In the genomic region with DNA sequence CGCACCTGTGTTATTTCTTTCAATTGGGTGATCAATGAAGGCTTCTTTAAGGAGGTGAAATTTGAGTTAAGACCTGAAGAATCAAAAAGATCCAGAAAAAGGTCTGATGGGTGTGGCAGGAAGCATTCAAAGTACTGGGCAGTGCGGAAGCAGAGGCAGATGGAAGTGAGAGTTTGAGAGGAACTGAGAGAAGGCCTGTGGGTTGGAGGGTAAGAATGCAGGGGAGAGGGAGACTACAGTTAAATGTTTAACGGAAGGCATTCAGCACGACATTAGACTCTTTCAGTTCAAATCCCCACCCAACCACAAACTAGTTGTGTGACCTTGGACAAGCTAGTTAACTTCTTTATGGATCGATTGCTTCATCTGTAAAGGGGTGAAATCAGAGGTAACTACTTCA, we compare ENCODE assay signal across 14 cellular contexts. TPM values are rescaled to one million over a fixed set of nuclear protein-coding genes. Genes with fewer than 3 reads are reported as not detected.
DNase-seq lines count a peak whose midpoint lies in the region; ATAC-seq, FAIRE-seq and TF ChIP-seq lines count a peak whose summit lies in the region.
"Had no signal": no experiment of that assay in that cellular context is flagged by ENCODE, and none has a peak within 500 bp of the region (broad histone marks: within the 10 kb centered on the region; RNA-seq: fewer than 3 reads in every experiment).

No MANE protein-coding gene starts in this region.

- CTCF ChIA-PET in GM12878 (lab: Yijun Ruan, JAX), result interaction anchor here (0.6 to 1.6 kb wide), 5 partner anchors 10 to 234 kb away, joined by 3 to 6 read pairs (median 3); no protein-coding TSS in a partner anchor
- CTCF ChIA-PET in activated CD4-positive, alpha-beta memory T cell treated with anti-CD3 and anti-CD28 coated beads, Interleukin-2, amount 10 ng/mL, durations not matched to agents 7 days and 5 days (lab: Charles Lee), result interaction anchor here (0.7 kb wide), 1 partner anchor 212 kb away, joined by 3 read pairs; no protein-coding TSS in a partner anchor
- CTCF ChIA-PET in activated CD4-positive, alpha-beta T cell treated with anti-CD3 and anti-CD28 coated beads for 36 hours (lab: Charles Lee), result no interaction called here

- H3K27me3 ChIP-seq in GM12878 (replicated peaks in 1 of 2; ENCODE audit: control insufficient read depth in 2 of 2, insufficient read depth in 2 of 2, low read length in 1 of 2), result no peaks in the 10 kb centered on the region
- H3K27me3 ChIP-seq: colonic mucosa, uterus had no signal

- no peak overlapping the region for H3K27ac Mint-ChIP-seq in activated CD4-positive, alpha-beta memory T cell treated with anti-CD3 and anti-CD28 coated beads, Interleukin-2, amount 10 ng/mL, durations not matched to agents 7 days and 5 days
- no peak overlapping the region for H3K27ac Mint-ChIP-seq in activated CD4-positive, alpha-beta T cell treated with anti-CD3 and anti-CD28 coated beads for 36 hours

- no TSS peak for BruUV-seq in GM12878 (replicated peaks; lab: Mats Ljungman, UMichigan)

- H3K36me3 Mint-ChIP-seq in activated CD4-positive, alpha-beta memory T cell treated with anti-CD3 and anti-CD28 coated beads, Interleukin-2, amount 10 ng/mL, durations not matched to agents 7 days and 5 days (ENCODE audit: low read depth), result no peaks in the 10 kb centered on the region
- H3K36me3 Mint-ChIP-seq in activated CD4-positive, alpha-beta T cell treated with anti-CD3 and anti-CD28 coated beads for 36 hours (ENCODE audit: low read depth), result no peaks in the 10 kb centered on the region

- SMC1A ChIA-PET in GM12878 (lab: Charles Lee; ENCODE audit: uncharacterized antibody, unreplicated experiment), result interaction anchor here (0.8 to 1.8 kb wide), 5 partner anchors 10 to 111 kb away, joined by 3 to 5 read pairs (median 4); no protein-coding TSS in a partner anchor

- H3K27me3 Mint-ChIP-seq in activated CD4-positive, alpha-beta memory T cell treated with anti-CD3 and anti-CD28 coated beads, Interleukin-2, amount 10 ng/mL, durations not matched to agents 7 days and 5 days, result peaks cover 2% of the 10 kb centered on the region
- H3K27me3 Mint-ChIP-seq in activated CD4-positive, alpha-beta T cell treated with anti-CD3 and anti-CD28 coated beads for 36 hours, result no peaks in the 10 kb centered on the region

- RAD21 ChIA-PET in GM12878 (lab: Charles Lee; ENCODE audit: unreplicated experiment), result interaction anchor here (1.1 to 1.2 kb wide), 3 partner anchors 10 to 33 kb away, joined by 3 to 7 read pairs (median 5); no protein-coding TSS in a partner anchor

- H3K4me1 Mint-ChIP-seq in activated CD4-positive, alpha-beta memory T cell treated with anti-CD3 and anti-CD28 coated beads, Interleukin-2, amount 10 ng/mL, durations not matched to agents 7 days and 5 days, result no peaks in the 10 kb centered on the region
- peaks cover 6% of the 10 kb centered on the region for H3K4me1 Mint-ChIP-seq in activated CD4-positive, alpha-beta T cell treated with anti-CD3 and anti-CD28 coated beads for 36 hours

- intact Hi-C loops in GM12878 (cut with micrococcal nuclease; ENCODE audit: unreplicated experiment), result no loop called here
- intact Hi-C loops in activated CD4-positive, alpha-beta T cell treated with anti-CD3 and anti-CD28 coated beads for 36 hours (cut with DNase I, micrococcal nuclease), result no loop called here

- in situ Hi-C loops in GM12878 (cut with MboI), result no loop called here

- no peaks in the 10 kb centered on the region; the same call in 2 of the 3 replicates for H3K9me3 ChIP-seq in GM12878 (replicated peaks; ENCODE audit: control insufficient read depth, insufficient read depth, low read length)
- H3K9me3 ChIP-seq: colonic mucosa, uterus had no signal

- no peak overlapping the region for H3K4me3 Mint-ChIP-seq in activated CD4-positive, alpha-beta memory T cell treated with anti-CD3 and anti-CD28 coated beads, Interleukin-2, amount 10 ng/mL, durations not matched to agents 7 days and 5 days
- no peak overlapping the region for H3K4me3 Mint-ChIP-seq in activated CD4-positive, alpha-beta T cell treated with anti-CD3 and anti-CD28 coated beads for 36 hours

- POLR2A ChIA-PET in GM12878 (lab: Charles Lee), result no interaction called here
- POLR2A ChIA-PET in activated CD4-positive, alpha-beta memory T cell treated with anti-CD3 and anti-CD28 coated beads, Interleukin-2, amount 10 ng/mL, durations not matched to agents 7 days and 5 days (lab: Charles Lee), result no interaction called here
- POLR2A ChIA-PET in activated CD4-positive, alpha-beta T cell treated with anti-CD3 and anti-CD28 coated beads for 36 hours (lab: Charles Lee), result no interaction called here

- TF ChIP-seq RAD21 in GM12878 (IDR thresholded peaks at IDR 0.05; ENCODE audit: insufficient read depth, low read depth, low read length), result no peak

- TF ChIP-seq CTCF in GM12878 (IDR thresholded peaks at IDR 0.05 in 2 of 3, conservative IDR thresholded peaks at IDR 0.05 in 1 of 3; ENCODE audit: control insufficient read depth in 2 of 3, extremely low read depth in 1 of 3, insufficient read depth in 1 of 3, low read depth in 3 of 3, low read length in 3 of 3), result no peak

- H3K27ac ChIP-seq in GM12878 (ENCODE audit: control insufficient read depth, insufficient read depth), result no peak overlapping the region
- H3K27ac ChIP-seq: colonic mucosa, HL-60, uterus had no signal

- H3K36me3 ChIP-seq in GM12878 (ENCODE audit: control insufficient read depth in 2 of 2, insufficient read depth in 2 of 2, low read length in 1 of 2), result no peaks in the 10 kb centered on the region
- H3K36me3 ChIP-seq: colonic mucosa, uterus had no signal

- H3K4me1 ChIP-seq in GM12878 (ENCODE audit: control insufficient read depth, insufficient read depth, low read length), result peaks cover 12% of the 10 kb centered on the region
- H3K4me1 ChIP-seq: colonic mucosa, uterus had no signal

- no peaks in the 10 kb centered on the region for H3K9me3 Mint-ChIP-seq in activated CD4-positive, alpha-beta memory T cell treated with anti-CD3 and anti-CD28 coated beads, Interleukin-2, amount 10 ng/mL, durations not matched to agents 7 days and 5 days
- H3K9me3 Mint-ChIP-seq in activated CD4-positive, alpha-beta T cell treated with anti-CD3 and anti-CD28 coated beads for 36 hours (ENCODE audit: low read depth), result no peaks in the 10 kb centered on the region

- no peak overlapping the region for H3K4me3 ChIP-seq in GM12878
- H3K4me3 ChIP-seq: colonic mucosa, uterus had no signal

- ATAC-seq in GM18520 (IDR thresholded peaks at IDR 0.05; ENCODE audit: unreplicated experiment) (peak; percentile 63), GM21529 (IDR thresholded peaks at IDR 0.05; ENCODE audit: unreplicated experiment) (peak; percentile 97), HG03175 (IDR thresholded peaks at IDR 0.05; ENCODE audit: unreplicated experiment) (peak; percentile 100), GM12878 (peak; percentile 94)
- ATAC-seq in activated CD4-positive, alpha-beta T cell treated with anti-CD3 and anti-CD28 coated beads for 36 hours, result no peak

- H3K9ac ChIP-seq in GM12878 (ENCODE audit: control insufficient read depth, insufficient read depth, low read length), result no peak overlapping the region

- peak; percentile 87 for FAIRE-seq in GM12878 (lab: Jason Lieb, UNC)

- peak overlapping the region; percentile 35; the same call in 1 of the 2 replicates for H3K4me2 ChIP-seq in GM12878 (ENCODE audit: control insufficient read depth, insufficient read depth)

- no peaks in the 10 kb centered on the region for H4K20me1 ChIP-seq in GM12878 (ENCODE audit: control insufficient read depth, insufficient read depth)

- peak; percentile 43 for DNase-seq in GM12878 (ENCODE audit: low read depth, low spot score)
- DNase-seq in activated CD4-positive, alpha-beta memory T cell treated with anti-CD3 and anti-CD28 coated beads, Interleukin-2, amount 10 ng/mL, durations not matched to agents 7 days and 5 days, result no peak
- DNase-seq in stimulated activated CD4-positive, alpha-beta T cell treated with anti-CD3 and anti-CD28 coated beads, Interleukin-2, amount 100 ng/mL, for 48 hours, result no peak
- DNase-seq in dedifferentiated amniotic fluid mesenchymal stem cell (ENCODE audit: extremely low spot score), result no peak
- no peak for DNase-seq in activated CD4-positive, alpha-beta T cell treated with anti-CD3 and anti-CD28 coated beads for 36 hours
- DNase-seq: colonic mucosa, DMS79, NCI-H2107, nucleus accumbens, uterus had no signal

- no peak overlapping the region for H2AFZ ChIP-seq in GM12878 (ENCODE audit: control insufficient read depth, low read depth, low read length)

- TF ChIP-seq POLR2A in GM12878 (IDR thresholded peaks at IDR 0.05; ENCODE audit: low read depth, low read length), result no peak

- H3K79me2 ChIP-seq in GM12878 (ENCODE audit: control insufficient read depth, insufficient read depth, low read length), result no peaks in the 10 kb centered on the region

- TF ChIP-seq EP300 in GM12878 (IDR thresholded peaks at IDR 0.05; ENCODE audit: borderline replicate concordance in 1 of 2, control insufficient read depth in 1 of 2, low read depth in 2 of 2, low read length in 2 of 2), result peak in 1 of 2 experiments; percentile 76; a peak in 1 of 4 replicates

- 22% methylated on average over 5 of the region's 5 CpGs for WGBS in GM12878 (ENCODE audit: insufficient coverage, insufficient replicate concordance, low lambda C conversion rate, missing lambda C conversion rate)

TF ChIP-seq in GM12878, 131 proteins besides CTCF, POLR2A, EP300 and RAD21 (continues in another document):
- TF ChIP-seq RUNX3 (IDR thresholded peaks at IDR 0.05; ENCODE audit: low read length), result peak; percentile 93

RNA-seq across cellular contexts. Expression of a gene that starts 50.5 kb away (rescaled TPM):
- 0.32 TPM in 1 of 2 replicates, not detected in the other for total RNA-seq in GM12878 (2013; cell fraction: nucleolus; rRNA removed)
- total RNA-seq in GM12878 (2014; rRNA removed) (0.16 TPM in 1 of 2 replicates, not detected in the other), GM12878 (2014; rRNA removed; fragmentation: Illumina TruSeq; extraction: Trizol) (0.04 and 0.09 TPM in 2 replicates), GM12878 (2021) (0.11 TPM in 1 of 2 replicates, not detected in the other)
- polyA plus RNA-seq in GM12878 (2011; ENCODE audit: low read depth), result not detected
- polyA plus RNA-seq in GM12878 (2011; rRNA removed) (0.07 and 0.08 TPM in 2 replicates), GM12878 (2014; fragmentation: Illumina TruSeq; extraction: Trizol) (0.04 and 0.19 TPM in 2 replicates), GM12878 (2014; fragmentation: Nextera tagmentation; extraction: Ambion mirVana) (under 1 TPM in 1 of 2 experiments, not detected in 1; 0.05 TPM), GM12878 (2014; rRNA removed) (0.05 and 0.10 TPM in 2 replicates), GM12878 (2016; fragmentation: Nextera tagmentation; extraction: Ambion mirVana) (not detected)
- polyA plus RNA-seq in GM12878 (2011; cell fraction: cytosol; rRNA removed), result 0.03 and 0.07 TPM in 2 replicates
- polyA plus RNA-seq in GM12878 (2011; cell fraction: nucleus; rRNA removed), result 0.22 and 0.24 TPM in 2 replicates
- polyA plus RNA-seq in GM12878 (2012), result not detected in 2 replicates
- polyA minus RNA-seq in GM12878 (2011; rRNA and poly(A)+ RNA removed), result not detected in 2 replicates
- polyA minus RNA-seq in GM12878 (2011; cell fraction: cytosol; rRNA and poly(A)+ RNA removed), result not detected in 2 replicates
- 0.12 TPM in 1 of 2 replicates, not detected in the other for polyA minus RNA-seq in GM12878 (2011; cell fraction: nucleus; rRNA and poly(A)+ RNA removed)
- total RNA-seq in activated CD4-positive, alpha-beta memory T cell treated with anti-CD3 and anti-CD28 coated beads, Interleukin-2, amount 10 ng/mL, durations not matched to agents 7 days and 5 days, result under 1 TPM in 1 of 2 experiments, not detected in 1; 0.10 TPM
- under 1 TPM in 1 of 2 experiments, not detected in 1; 0.07 TPM for total RNA-seq in activated CD4-positive, alpha-beta T cell treated with anti-CD3 and anti-CD28 coated beads for 36 hours
- total RNA-seq: colonic mucosa, uterus had no signal
